In genomic region chr1:32107742-32108661, GRCh38 we compare ENCODE assay signal across 1 cellular context.
TF ChIP-seq lines count a peak whose summit lies in the region.

Gene KPNA6, plus strand, starts transcription at chr1:32108056. Its CDS starts 75 bp downstream, at chr1:32108131.

TF ChIP-seq in HepG2, 621 proteins besides CTCF, POLR2A, EP300 and RAD21 (continued from another document and continues in another):
- TF ChIP-seq, protein P1, sequence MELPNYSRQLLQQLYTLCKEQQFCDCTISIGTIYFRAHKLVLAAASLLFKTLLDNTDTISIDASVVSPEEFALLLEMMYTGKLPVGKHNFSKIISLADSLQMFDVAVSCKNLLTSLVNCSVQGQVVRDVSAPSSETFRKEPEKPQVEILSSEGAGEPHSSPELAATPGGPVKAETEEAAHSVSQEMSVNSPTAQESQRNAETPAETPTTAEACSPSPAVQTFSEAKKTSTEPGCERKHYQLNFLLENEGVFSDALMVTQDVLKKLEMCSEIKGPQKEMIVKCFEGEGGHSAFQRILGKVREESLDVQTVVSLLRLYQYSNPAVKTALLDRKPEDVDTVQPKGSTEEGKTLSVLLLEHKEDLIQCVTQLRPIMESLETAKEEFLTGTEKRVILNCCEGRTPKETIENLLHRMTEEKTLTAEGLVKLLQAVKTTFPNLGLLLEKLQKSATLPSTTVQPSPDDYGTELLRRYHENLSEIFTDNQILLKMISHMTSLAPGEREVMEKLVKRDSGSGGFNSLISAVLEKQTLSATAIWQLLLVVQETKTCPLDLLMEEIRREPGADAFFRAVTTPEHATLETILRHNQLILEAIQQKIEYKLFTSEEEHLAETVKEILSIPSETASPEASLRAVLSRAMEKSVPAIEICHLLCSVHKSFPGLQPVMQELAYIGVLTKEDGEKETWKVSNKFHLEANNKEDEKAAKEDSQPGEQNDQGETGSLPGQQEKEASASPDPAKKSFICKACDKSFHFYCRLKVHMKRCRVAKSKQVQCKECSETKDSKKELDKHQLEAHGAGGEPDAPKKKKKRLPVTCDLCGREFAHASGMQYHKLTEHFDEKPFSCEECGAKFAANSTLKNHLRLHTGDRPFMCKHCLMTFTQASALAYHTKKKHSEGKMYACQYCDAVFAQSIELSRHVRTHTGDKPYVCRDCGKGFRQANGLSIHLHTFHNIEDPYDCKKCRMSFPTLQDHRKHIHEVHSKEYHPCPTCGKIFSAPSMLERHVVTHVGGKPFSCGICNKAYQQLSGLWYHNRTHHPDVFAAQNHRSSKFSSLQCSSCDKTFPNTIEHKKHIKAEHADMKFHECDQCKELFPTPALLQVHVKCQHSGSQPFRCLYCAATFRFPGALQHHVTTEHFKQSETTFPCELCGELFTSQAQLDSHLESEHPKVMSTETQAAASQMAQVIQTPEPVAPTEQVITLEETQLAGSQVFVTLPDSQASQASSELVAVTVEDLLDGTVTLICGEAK (IDR thresholded peaks at IDR 0.05), result no peak
- TF ChIP-seq, protein P1 (CRISPR knock-in tag; IDR thresholded peaks at IDR 0.05), result peak; percentile 96
- no peak for TF ChIP-seq FOXP1 (IDR thresholded peaks at IDR 0.05)
- TF ChIP-seq FOXP1 (CRISPR knock-in tag; IDR thresholded peaks at IDR 0.05), result 0 out of 2 replicates have a peak, but pooled peaks have one; percentile 7
- no peak for TF ChIP-seq SETDB1 (CRISPR knock-in tag; IDR thresholded peaks at IDR 0.05; ENCODE audit: borderline replicate concordance)
- no peak for TF ChIP-seq PRMT3 (CRISPR knock-in tag; IDR thresholded peaks at IDR 0.05; ENCODE audit: borderline replicate concordance, low read depth)
- peak; percentile 58; the same call in 1 of the 2 replicates for TF ChIP-seq ZBTB25 (CRISPR knock-in tag; IDR thresholded peaks at IDR 0.05)
- 0 out of 2 replicates have a peak, but pooled peaks have one; percentile 14 for TF ChIP-seq FOSL2 (CRISPR knock-in tag; IDR thresholded peaks at IDR 0.05)
- TF ChIP-seq, protein P2, sequence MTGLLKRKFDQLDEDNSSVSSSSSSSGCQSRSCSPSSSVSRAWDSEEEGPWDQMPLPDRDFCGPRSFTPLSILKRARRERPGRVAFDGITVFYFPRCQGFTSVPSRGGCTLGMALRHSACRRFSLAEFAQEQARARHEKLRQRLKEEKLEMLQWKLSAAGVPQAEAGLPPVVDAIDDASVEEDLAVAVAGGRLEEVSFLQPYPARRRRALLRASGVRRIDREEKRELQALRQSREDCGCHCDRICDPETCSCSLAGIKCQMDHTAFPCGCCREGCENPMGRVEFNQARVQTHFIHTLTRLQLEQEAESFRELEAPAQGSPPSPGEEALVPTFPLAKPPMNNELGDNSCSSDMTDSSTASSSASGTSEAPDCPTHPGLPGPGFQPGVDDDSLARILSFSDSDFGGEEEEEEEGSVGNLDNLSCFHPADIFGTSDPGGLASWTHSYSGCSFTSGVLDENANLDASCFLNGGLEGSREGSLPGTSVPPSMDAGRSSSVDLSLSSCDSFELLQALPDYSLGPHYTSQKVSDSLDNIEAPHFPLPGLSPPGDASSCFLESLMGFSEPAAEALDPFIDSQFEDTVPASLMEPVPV (CRISPR knock-in tag; IDR thresholded peaks at IDR 0.05), result peak; percentile 91; the same call in 1 of the 2 replicates
- TF ChIP-seq, protein P3, sequence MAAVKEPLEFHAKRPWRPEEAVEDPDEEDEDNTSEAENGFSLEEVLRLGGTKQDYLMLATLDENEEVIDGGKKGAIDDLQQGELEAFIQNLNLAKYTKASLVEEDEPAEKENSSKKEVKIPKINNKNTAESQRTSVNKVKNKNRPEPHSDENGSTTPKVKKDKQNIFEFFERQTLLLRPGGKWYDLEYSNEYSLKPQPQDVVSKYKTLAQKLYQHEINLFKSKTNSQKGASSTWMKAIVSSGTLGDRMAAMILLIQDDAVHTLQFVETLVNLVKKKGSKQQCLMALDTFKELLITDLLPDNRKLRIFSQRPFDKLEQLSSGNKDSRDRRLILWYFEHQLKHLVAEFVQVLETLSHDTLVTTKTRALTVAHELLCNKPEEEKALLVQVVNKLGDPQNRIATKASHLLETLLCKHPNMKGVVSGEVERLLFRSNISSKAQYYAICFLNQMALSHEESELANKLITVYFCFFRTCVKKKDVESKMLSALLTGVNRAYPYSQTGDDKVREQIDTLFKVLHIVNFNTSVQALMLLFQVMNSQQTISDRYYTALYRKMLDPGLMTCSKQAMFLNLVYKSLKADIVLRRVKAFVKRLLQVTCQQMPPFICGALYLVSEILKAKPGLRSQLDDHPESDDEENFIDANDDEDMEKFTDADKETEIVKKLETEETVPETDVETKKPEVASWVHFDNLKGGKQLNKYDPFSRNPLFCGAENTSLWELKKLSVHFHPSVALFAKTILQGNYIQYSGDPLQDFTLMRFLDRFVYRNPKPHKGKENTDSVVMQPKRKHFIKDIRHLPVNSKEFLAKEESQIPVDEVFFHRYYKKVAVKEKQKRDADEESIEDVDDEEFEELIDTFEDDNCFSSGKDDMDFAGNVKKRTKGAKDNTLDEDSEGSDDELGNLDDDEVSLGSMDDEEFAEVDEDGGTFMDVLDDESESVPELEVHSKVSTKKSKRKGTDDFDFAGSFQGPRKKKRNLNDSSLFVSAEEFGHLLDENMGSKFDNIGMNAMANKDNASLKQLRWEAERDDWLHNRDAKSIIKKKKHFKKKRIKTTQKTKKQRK (IDR thresholded peaks at IDR 0.05; ENCODE audit: low read length), result no peak
- TF ChIP-seq ZNF34 (CRISPR knock-in tag; IDR thresholded peaks at IDR 0.05; ENCODE audit: borderline replicate concordance), result no peak
- TF ChIP-seq LBX2 (CRISPR knock-in tag; IDR thresholded peaks at IDR 0.05; ENCODE audit: borderline replicate concordance), result no peak
- peak; percentile 14; the same call in 1 of the 2 replicates for TF ChIP-seq NR2C2 (CRISPR knock-in tag; IDR thresholded peaks at IDR 0.05; ENCODE audit: borderline replicate concordance)
- 0 out of 2 replicates have a peak, but pooled peaks have one; percentile 30 for TF ChIP-seq DR1 (CRISPR knock-in tag; IDR thresholded peaks at IDR 0.05)
- 0 out of 2 replicates have a peak, but pooled peaks have one; percentile 35 for TF ChIP-seq ZSCAN5A (CRISPR knock-in tag; IDR thresholded peaks at IDR 0.05; ENCODE audit: borderline replicate concordance)
- TF ChIP-seq, protein P4, sequence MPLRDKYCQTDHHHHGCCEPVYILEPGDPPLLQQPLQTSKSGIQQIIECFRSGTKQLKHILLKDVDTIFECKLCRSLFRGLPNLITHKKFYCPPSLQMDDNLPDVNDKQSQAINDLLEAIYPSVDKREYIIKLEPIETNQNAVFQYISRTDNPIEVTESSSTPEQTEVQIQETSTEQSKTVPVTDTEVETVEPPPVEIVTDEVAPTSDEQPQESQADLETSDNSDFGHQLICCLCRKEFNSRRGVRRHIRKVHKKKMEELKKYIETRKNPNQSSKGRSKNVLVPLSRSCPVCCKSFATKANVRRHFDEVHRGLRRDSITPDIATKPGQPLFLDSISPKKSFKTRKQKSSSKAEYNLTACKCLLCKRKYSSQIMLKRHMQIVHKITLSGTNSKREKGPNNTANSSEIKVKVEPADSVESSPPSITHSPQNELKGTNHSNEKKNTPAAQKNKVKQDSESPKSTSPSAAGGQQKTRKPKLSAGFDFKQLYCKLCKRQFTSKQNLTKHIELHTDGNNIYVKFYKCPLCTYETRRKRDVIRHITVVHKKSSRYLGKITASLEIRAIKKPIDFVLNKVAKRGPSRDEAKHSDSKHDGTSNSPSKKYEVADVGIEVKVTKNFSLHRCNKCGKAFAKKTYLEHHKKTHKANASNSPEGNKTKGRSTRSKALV (CRISPR knock-in tag; IDR thresholded peaks at IDR 0.05), result peak; percentile 73; the same call in 1 of the 2 replicates
- TF ChIP-seq SMAD9 (CRISPR knock-in tag; IDR thresholded peaks at IDR 0.05), result no peak
- TF ChIP-seq, protein P5, sequence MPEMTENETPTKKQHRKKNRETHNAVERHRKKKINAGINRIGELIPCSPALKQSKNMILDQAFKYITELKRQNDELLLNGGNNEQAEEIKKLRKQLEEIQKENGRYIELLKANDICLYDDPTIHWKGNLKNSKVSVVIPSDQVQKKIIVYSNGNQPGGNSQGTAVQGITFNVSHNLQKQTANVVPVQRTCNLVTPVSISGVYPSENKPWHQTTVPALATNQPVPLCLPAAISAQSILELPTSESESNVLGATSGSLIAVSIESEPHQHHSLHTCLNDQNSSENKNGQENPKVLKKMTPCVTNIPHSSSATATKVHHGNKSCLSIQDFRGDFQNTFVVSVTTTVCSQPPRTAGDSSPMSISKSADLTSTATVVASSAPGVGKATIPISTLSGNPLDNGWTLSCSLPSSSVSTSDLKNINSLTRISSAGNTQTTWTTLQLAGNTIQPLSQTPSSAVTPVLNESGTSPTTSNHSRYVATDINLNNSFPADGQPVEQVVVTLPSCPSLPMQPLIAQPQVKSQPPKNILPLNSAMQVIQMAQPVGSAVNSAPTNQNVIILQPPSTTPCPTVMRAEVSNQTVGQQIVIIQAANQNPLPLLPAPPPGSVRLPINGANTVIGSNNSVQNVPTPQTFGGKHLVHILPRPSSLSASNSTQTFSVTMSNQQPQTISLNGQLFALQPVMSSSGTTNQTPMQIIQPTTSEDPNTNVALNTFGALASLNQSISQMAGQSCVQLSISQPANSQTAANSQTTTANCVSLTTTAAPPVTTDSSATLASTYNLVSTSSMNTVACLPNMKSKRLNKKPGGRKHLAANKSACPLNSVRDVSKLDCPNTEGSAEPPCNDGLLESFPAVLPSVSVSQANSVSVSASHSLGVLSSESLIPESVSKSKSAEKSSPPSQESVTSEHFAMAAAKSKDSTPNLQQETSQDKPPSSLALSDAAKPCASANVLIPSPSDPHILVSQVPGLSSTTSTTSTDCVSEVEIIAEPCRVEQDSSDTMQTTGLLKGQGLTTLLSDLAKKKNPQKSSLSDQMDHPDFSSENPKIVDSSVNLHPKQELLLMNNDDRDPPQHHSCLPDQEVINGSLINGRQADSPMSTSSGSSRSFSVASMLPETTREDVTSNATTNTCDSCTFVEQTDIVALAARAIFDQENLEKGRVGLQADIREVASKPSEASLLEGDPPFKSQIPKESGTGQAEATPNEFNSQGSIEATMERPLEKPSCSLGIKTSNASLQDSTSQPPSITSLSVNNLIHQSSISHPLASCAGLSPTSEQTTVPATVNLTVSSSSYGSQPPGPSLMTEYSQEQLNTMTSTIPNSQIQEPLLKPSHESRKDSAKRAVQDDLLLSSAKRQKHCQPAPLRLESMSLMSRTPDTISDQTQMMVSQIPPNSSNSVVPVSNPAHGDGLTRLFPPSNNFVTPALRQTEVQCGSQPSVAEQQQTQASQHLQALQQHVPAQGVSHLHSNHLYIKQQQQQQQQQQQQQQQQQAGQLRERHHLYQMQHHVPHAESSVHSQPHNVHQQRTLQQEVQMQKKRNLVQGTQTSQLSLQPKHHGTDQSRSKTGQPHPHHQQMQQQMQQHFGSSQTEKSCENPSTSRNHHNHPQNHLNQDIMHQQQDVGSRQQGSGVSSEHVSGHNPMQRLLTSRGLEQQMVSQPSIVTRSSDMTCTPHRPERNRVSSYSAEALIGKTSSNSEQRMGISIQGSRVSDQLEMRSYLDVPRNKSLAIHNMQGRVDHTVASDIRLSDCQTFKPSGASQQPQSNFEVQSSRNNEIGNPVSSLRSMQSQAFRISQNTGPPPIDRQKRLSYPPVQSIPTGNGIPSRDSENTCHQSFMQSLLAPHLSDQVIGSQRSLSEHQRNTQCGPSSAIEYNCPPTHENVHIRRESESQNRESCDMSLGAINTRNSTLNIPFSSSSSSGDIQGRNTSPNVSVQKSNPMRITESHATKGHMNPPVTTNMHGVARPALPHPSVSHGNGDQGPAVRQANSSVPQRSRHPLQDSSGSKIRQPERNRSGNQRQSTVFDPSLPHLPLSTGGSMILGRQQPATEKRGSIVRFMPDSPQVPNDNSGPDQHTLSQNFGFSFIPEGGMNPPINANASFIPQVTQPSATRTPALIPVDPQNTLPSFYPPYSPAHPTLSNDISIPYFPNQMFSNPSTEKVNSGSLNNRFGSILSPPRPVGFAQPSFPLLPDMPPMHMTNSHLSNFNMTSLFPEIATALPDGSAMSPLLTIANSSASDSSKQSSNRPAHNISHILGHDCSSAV (CRISPR knock-in tag; IDR thresholded peaks at IDR 0.05; ENCODE audit: borderline replicate concordance), result no peak
- no peak for TF ChIP-seq SSRP1 (CRISPR knock-in tag; IDR thresholded peaks at IDR 0.05)
- TF ChIP-seq ZNF382 (CRISPR knock-in tag; IDR thresholded peaks at IDR 0.05; ENCODE audit: borderline replicate concordance), result no peak
- TF ChIP-seq KDM5B (CRISPR knock-in tag; IDR thresholded peaks at IDR 0.05; ENCODE audit: borderline replicate concordance), result peak; percentile 87
